Comparison of ENCODE assay signal across 8 cellular contexts in the genomic region with DNA sequence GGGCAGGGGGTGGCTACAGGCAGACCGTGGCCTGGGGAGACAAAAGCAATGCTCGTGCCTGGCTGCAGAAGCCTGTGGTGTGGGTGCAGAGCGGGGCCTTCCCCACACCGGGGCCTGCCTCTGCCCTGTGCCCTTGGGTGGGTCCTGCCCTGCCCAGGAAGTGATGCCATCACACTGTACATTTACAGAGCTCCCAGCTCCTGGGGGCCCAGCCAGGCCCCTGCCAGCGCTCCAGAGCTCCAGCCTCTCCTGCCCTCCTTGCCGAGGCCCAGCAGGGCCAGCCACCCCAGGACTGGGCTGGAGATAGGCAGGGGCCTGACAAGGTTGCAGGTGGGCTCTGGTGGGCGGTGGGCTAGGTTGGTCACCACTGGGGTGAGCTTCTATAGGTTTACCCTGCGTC. TPM values are rescaled to one million over a fixed set of nuclear protein-coding genes. Genes with fewer than 3 reads are reported as not detected.
DNase-seq lines count a peak whose midpoint lies in the region; FAIRE-seq and TF ChIP-seq lines count a peak whose summit lies in the region.

No MANE protein-coding gene starts in this region.

- no peak for TF ChIP-seq POLR2A in endothelial cell of umbilical vein (IDR thresholded peaks at IDR 0.05; ENCODE audit: low read depth, low read length)
- TF ChIP-seq POLR2A in prostate gland (IDR thresholded peaks at IDR 0.05) = no peak

- no peak for FAIRE-seq in endothelial cell of umbilical vein (lab: Jason Lieb, UNC)

- CTCF ChIA-PET in endothelial cell of umbilical vein (lab: Charles Lee) = interaction anchor here (1.2 to 1.5 kb wide), 3 partner anchors 149 to 311 kb away, joined by 3 to 13 read pairs (median 4); no protein-coding TSS in a partner anchor

- POLR2A ChIA-PET in endothelial cell of umbilical vein (lab: Charles Lee) = no interaction called here

- H3K79me2 ChIP-seq in OCI-LY3 (ENCODE audit: low read length) (no peaks in the 10 kb centered on the region), endothelial cell of umbilical vein (ENCODE audit: control insufficient read depth, insufficient read depth, low read length) (no peaks in the 10 kb centered on the region)

- H3K9me3 ChIP-seq in OCI-LY3 (ENCODE audit: insufficient read depth, low read length) (no peaks in the 10 kb centered on the region), endothelial cell of umbilical vein (replicated peaks; ENCODE audit: control insufficient read depth, insufficient read depth, low read length) (no peaks in the 10 kb centered on the region), prostate gland (no peaks in the 10 kb centered on the region)

- DNase-seq in GM12865 (ENCODE audit: low read depth) (no peak), endothelial cell of umbilical vein (ENCODE audit: low read depth, low spot score) (no peak), prostate gland (ENCODE audit: low spot score) (no peak), SKM-1 (lab: John Stamatoyannopoulos, UW; ENCODE audit: unreplicated experiment) (no peak), AG20443 (ENCODE audit: low spot score) (no peak), DMS79 treated with DMSO at 0.1 percent for 48 hours (lab: John Stamatoyannopoulos, UW) (no peak), H7 (no peak)

- peaks cover 12% of the 10 kb centered on the region; the same call in 1 of the 2 replicates for H3K4me1 ChIP-seq in OCI-LY3 (ENCODE audit: low read length)
- H3K4me1 ChIP-seq in endothelial cell of umbilical vein (ENCODE audit: control insufficient read depth, extremely low read depth, insufficient read depth, low read length) = peaks cover 4% of the 10 kb centered on the region
- H3K4me1 ChIP-seq in prostate gland (replicated peaks) = peaks cover 4% of the 10 kb centered on the region

- TF ChIP-seq CTCF in GM12865 (IDR thresholded peaks at IDR 0.05; ENCODE audit: insufficient read depth, low read depth, low read length, missing control alignments) = no peak
- TF ChIP-seq CTCF in OCI-LY3 (IDR thresholded peaks at IDR 0.05; ENCODE audit: low read depth, low read length) = no peak
- no peak for TF ChIP-seq CTCF in endothelial cell of umbilical vein (IDR thresholded peaks at IDR 0.05; ENCODE audit: extremely low read depth in 1 of 2, insufficient read depth in 1 of 2, low read depth in 1 of 2, low read length in 2 of 2)
- no peak for TF ChIP-seq CTCF in prostate gland (IDR thresholded peaks at IDR 0.05)

- H2AFZ ChIP-seq in OCI-LY3 (ENCODE audit: low read depth, low read length) (0 out of 2 replicates have a peak overlapping the region, but pooled peaks have one; percentile 54), endothelial cell of umbilical vein (ENCODE audit: low read depth, low read length) (peak overlapping the region; percentile 96)

- H3K4me3 ChIP-seq in GM12865 (ENCODE audit: low read depth, low read length) = peak overlapping the region; percentile 64
- H3K4me3 ChIP-seq in OCI-LY3 (ENCODE audit: low read length) = peak overlapping the region; percentile 91
- peak overlapping the region in 2 of 3 experiments; percentile 5 to 22 for H3K4me3 ChIP-seq in endothelial cell of umbilical vein (replicated peaks in 1 of 3; ENCODE audit: insufficient read depth in 1 of 3, low read depth in 1 of 3, low read length in 3 of 3)
- peak overlapping the region in 1 of 2 donors; percentile 36 for H3K4me3 ChIP-seq in prostate gland
- no peak overlapping the region for H3K4me3 ChIP-seq in H7 (ENCODE audit: insufficient read depth, low read depth, low read length)

- intact Hi-C loops in endothelial cell of umbilical vein (cut with micrococcal nuclease) = loop anchor here (5.0 kb wide), 2 partner anchors 124 to 309 kb away; partner anchors contain the start of genes BRSK2 and DUSP8
- intact Hi-C loops in prostate gland (cut with DNase I) = loop anchor here (5.0 kb wide), 1 partner anchor 44 kb away; the partner anchor contains the start of gene TOLLIP

- H4K20me1 ChIP-seq in OCI-LY3 (ENCODE audit: insufficient read depth, low read length) (no peaks in the 10 kb centered on the region), endothelial cell of umbilical vein (replicated peaks; ENCODE audit: control insufficient read depth, extremely low read depth, insufficient read depth, low read length) (no peaks in the 10 kb centered on the region)

- H3K27me3 ChIP-seq in OCI-LY3 (ENCODE audit: low read depth, low read length) = no peaks in the 10 kb centered on the region
- no peaks in the 10 kb centered on the region for H3K27me3 ChIP-seq in endothelial cell of umbilical vein (ENCODE audit: control insufficient read depth in 2 of 2, insufficient read depth in 2 of 2, low read length in 2 of 2)
- H3K27me3 ChIP-seq in prostate gland (replicated peaks; ENCODE audit: insufficient read depth) = no peaks in the 10 kb centered on the region
- no peaks in the 10 kb centered on the region for H3K27me3 ChIP-seq in H7 (ENCODE audit: control insufficient read depth, insufficient read depth, low read length)

- dilution Hi-C loops in endothelial cell of umbilical vein (cut with MboI; ENCODE audit: extremely low pct_ligation_motif_present, low sequenced_read_pairs) = no loop called here

- 46% methylated on average over 8 of the region's 8 CpGs for WGBS in prostate gland

- BruUV-seq in endothelial cell of umbilical vein (replicated peaks; lab: Mats Ljungman, UMichigan) = no TSS peak

- no peaks in the 10 kb centered on the region for H3K9me1 ChIP-seq in endothelial cell of umbilical vein (replicated peaks; ENCODE audit: control insufficient read depth, extremely low read depth, insufficient read depth, low read length)

- peak overlapping the region; percentile 66 for H3K9ac ChIP-seq in OCI-LY3 (ENCODE audit: low read length)
- no peak overlapping the region for H3K9ac ChIP-seq in endothelial cell of umbilical vein (replicated peaks; ENCODE audit: extremely low read depth, insufficient read depth, low read length)

- H3K36me3 ChIP-seq in OCI-LY3 (replicated peaks; ENCODE audit: low read depth, low read length) (no peaks in the 10 kb centered on the region), endothelial cell of umbilical vein (ENCODE audit: control insufficient read depth in 2 of 2, extremely low read depth in 1 of 2, insufficient read depth in 2 of 2, low read length in 2 of 2) (no peaks in the 10 kb centered on the region), prostate gland (no peaks in the 10 kb centered on the region), H7 (replicated peaks; ENCODE audit: control insufficient read depth, insufficient read depth, low read length) (no peaks in the 10 kb centered on the region)

- H3K4me2 ChIP-seq in OCI-LY3 (ENCODE audit: low read length) = peak overlapping the region; percentile 98
- peak overlapping the region; percentile 28 for H3K4me2 ChIP-seq in endothelial cell of umbilical vein (ENCODE audit: insufficient read depth, low read length)

- H3K27ac ChIP-seq in OCI-LY3 (ENCODE audit: low read length) = peak overlapping the region; percentile 40; the same call in 1 of the 2 replicates
- H3K27ac ChIP-seq in endothelial cell of umbilical vein (ENCODE audit: insufficient read depth, low read depth, low read length) = no peak overlapping the region
- H3K27ac ChIP-seq in prostate gland = peak overlapping the region; percentile 54 to 69

TF ChIP-seq in endothelial cell of umbilical vein, 7 proteins besides CTCF, POLR2A, EP300 and RAD21:
- no peak for TF ChIP-seq FOS (IDR thresholded peaks at IDR 0.05; ENCODE audit: borderline replicate concordance, insufficient read depth, low read length)
- TF ChIP-seq POLR2AphosphoS5 (IDR thresholded peaks at IDR 0.05; ENCODE audit: insufficient read depth, low read depth, low read length) = no peak
- TF ChIP-seq MYC (IDR thresholded peaks at IDR 0.05; ENCODE audit: low read depth, low read length) = no peak
- TF ChIP-seq GATA2 (IDR thresholded peaks at IDR 0.05; ENCODE audit: insufficient read depth, insufficient read length, low read depth, low read length) = no peak
- TF ChIP-seq JUN (IDR thresholded peaks at IDR 0.05; ENCODE audit: borderline replicate concordance, insufficient read depth, insufficient read length, low read depth) = no peak
- TF ChIP-seq, protein P1, sequence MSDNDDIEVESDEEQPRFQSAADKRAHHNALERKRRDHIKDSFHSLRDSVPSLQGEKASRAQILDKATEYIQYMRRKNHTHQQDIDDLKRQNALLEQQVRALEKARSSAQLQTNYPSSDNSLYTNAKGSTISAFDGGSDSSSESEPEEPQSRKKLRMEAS (IDR thresholded peaks at IDR 0.05; ENCODE audit: insufficient read depth, insufficient read length) = no peak
- no peak for TF ChIP-seq EZH2 (IDR thresholded peaks at IDR 0.05; ENCODE audit: borderline replicate concordance, low read depth, low read length, severe bottlenecking)

RNA-seq across cellular contexts. Expression of gene MUC5B, which starts 40.2 kb away (rescaled TPM):
- total RNA-seq in endothelial cell of umbilical vein (not detected in 2 replicates), prostate gland (10 to 100 TPM in 1 of 2 donors, under 1 TPM in 1; 0.18 to 17.3 TPM)
- polyA plus RNA-seq in endothelial cell of umbilical vein = not detected in 2 replicates
- polyA plus RNA-seq in endothelial cell of umbilical vein (2011; cell fraction: cytosol; rRNA removed) = not detected in 2 replicates
- polyA plus RNA-seq in endothelial cell of umbilical vein (2011; cell fraction: nucleus; rRNA removed) = not detected in 2 replicates
- 0.01 TPM in 1 of 2 replicates, not detected in the other for polyA plus RNA-seq in endothelial cell of umbilical vein (2012)
- polyA minus RNA-seq in endothelial cell of umbilical vein = not detected in 2 replicates
- not detected for polyA minus RNA-seq in endothelial cell of umbilical vein (2011; cell fraction: cytosol; rRNA and poly(A)+ RNA removed)
- polyA minus RNA-seq in endothelial cell of umbilical vein (2011; cell fraction: nucleus; rRNA and poly(A)+ RNA removed) = not detected in 2 replicates
- total RNA-seq in H7 (2014; rRNA removed; shearing (Covaris generic)) = under 0.01 and 0.07 TPM in 2 replicates

RNA-seq across cellular contexts. Expression of gene TOLLIP, which starts 46.4 kb away (rescaled TPM):
- total RNA-seq in endothelial cell of umbilical vein = 49.1 and 49.6 TPM in 2 replicates
- 64.8 and 107 TPM in 2 replicates for polyA plus RNA-seq in endothelial cell of umbilical vein
- 39.1 and 48.5 TPM in 2 replicates for polyA plus RNA-seq in endothelial cell of umbilical vein (2011; cell fraction: cytosol; rRNA removed)
- polyA plus RNA-seq in endothelial cell of umbilical vein (2011; cell fraction: nucleus; rRNA removed) = 26.2 and 38.1 TPM in 2 replicates
- 31.6 and 47.0 TPM in 2 replicates for polyA plus RNA-seq in endothelial cell of umbilical vein (2012)
- polyA minus RNA-seq in endothelial cell of umbilical vein = 49.2 and 76.4 TPM in 2 replicates
- 7.6 TPM for polyA minus RNA-seq in endothelial cell of umbilical vein (2011; cell fraction: cytosol; rRNA and poly(A)+ RNA removed)
- polyA minus RNA-seq in endothelial cell of umbilical vein (2011; cell fraction: nucleus; rRNA and poly(A)+ RNA removed) = 18.6 and 25.3 TPM in 2 replicates
- total RNA-seq in prostate gland = 100 to 1,000 TPM in 1 of 2 donors, 10 to 100 TPM in 1; 72.8 to 161 TPM
- 11.2 and 11.8 TPM in 2 replicates for total RNA-seq in H7 (2014; rRNA removed; shearing (Covaris generic))
